ENCODE assay signal across 26 cellular contexts in the genomic region with DNA sequence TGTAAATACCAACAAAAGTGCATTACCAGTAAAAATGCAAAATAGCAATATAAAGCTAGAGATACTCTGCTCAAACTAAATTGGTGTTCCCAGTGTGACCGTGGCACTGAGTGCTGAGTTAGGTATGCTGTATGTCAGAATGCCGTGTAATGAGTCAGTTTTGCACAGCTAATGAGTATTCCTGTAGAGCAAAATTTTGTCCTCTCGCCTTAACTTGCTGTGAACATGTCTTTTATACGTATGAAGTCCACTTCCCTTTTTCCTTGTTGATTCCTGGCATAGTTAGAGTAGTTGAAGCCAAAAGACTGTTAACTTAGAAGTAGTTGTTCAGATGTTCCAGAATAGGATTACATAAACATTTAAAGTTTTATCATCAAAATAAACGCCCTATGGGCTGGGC. TPM values are rescaled to one million over a fixed set of nuclear protein-coding genes. Genes with fewer than 3 reads are reported as not detected.
"Had no signal": no experiment of that assay in that cellular context is flagged by ENCODE, and none has a peak within 500 bp of the region (broad histone marks: within the 10 kb centered on the region; RNA-seq: fewer than 3 reads in every experiment).

No MANE protein-coding gene starts in this region.

- DNase-seq: activated B cell treated with CpG ODN at 0.5 μM for 24 hours; activated CD4-positive, alpha-beta T cell treated with anti-CD3 and anti-CD28 coated beads, Interleukin-2, amount 50 U/mL, for 1 hour; activated CD8-positive, alpha-beta T cell treated with anti-CD3 and anti-CD28 coated beads for 36 hours; activated T-cell treated with anti-CD3 and anti-CD28 coated beads, Interleukin-2, amount 50 U/mL, for 48 hours; brain microvascular endothelial cell; caudate nucleus; cortex of kidney; effector memory CD8-positive, alpha-beta T cell; foreskin melanocyte; glutamatergic neuron; naive thymus-derived CD8-positive, alpha-beta T cell; nucleus accumbens; psoas muscle; sigmoid colon; stimulated activated CD4-positive, alpha-beta T cell treated with anti-CD3 and anti-CD28 coated beads, Interleukin-1b, Interleukin-23, amount 100 ng/mL, for 48 hours; stimulated activated naive B cell treated with anti-CD40 and anti-IgM and Interleukin-4, amounts not matched to agents 10 μg/mL and 1 μg/mL and 100 μg/mL, for 72 hours; stomach; T-helper 17 cell; thyroid gland; upper lobe of right lung had no signal

- H3K27ac Mint-ChIP-seq: activated B cell treated with CpG ODN at 0.5 μM for 24 hours; activated CD8-positive, alpha-beta T cell treated with anti-CD3 and anti-CD28 coated beads for 36 hours; activated naive CD4-positive, alpha-beta T cell treated with anti-CD3 and anti-CD28 coated beads, Interleukin-2, amount 50 U/mL, for 72 hours; activated T-helper 2 cell treated with anti-CD3 and anti-CD28 coated beads, Interferon-gamma antibody, Interleukin-2, Interleukin-4, amounts not matched to agents 10 μg/mL and 5 μg/mL and 100 μg/mL, durations not matched to agents 14 hours and 24 hours and 36 hours; effector memory CD8-positive, alpha-beta T cell; naive thymus-derived CD8-positive, alpha-beta T cell; stimulated activated naive B cell treated with anti-CD40 and anti-IgM and Interleukin-4, amounts not matched to agents 10 μg/mL and 1 μg/mL and 100 μg/mL, for 72 hours; T-helper 17 cell had no signal

- H3K4me1 Mint-ChIP-seq: activated B cell treated with CpG ODN at 0.5 μM for 24 hours; naive thymus-derived CD8-positive, alpha-beta T cell; neural crest cell; T-helper 17 cell had no signal

- H3K36me3 ChIP-seq: brain microvascular endothelial cell, sigmoid colon, stomach, thyroid gland, upper lobe of right lung had no signal

- H3K9ac ChIP-seq: parathyroid adenoma had no signal

- H3K9me3 ChIP-seq: psoas muscle, sigmoid colon, stomach, thyroid gland, upper lobe of right lung had no signal

- H2AFZ ChIP-seq: parathyroid adenoma had no signal

- H3K27me3 ChIP-seq: brain microvascular endothelial cell, sigmoid colon, stomach, thyroid gland, upper lobe of right lung had no signal

- H3K27ac ChIP-seq: brain microvascular endothelial cell, parathyroid adenoma, psoas muscle, thyroid gland, upper lobe of right lung had no signal

- H3K4me3 ChIP-seq: psoas muscle, sigmoid colon, smooth muscle cell, stomach, thyroid gland, upper lobe of right lung had no signal

- H3K36me3 Mint-ChIP-seq: naive thymus-derived CD8-positive, alpha-beta T cell had no signal

- H3K4me1 ChIP-seq: parathyroid adenoma, psoas muscle, thyroid gland, upper lobe of right lung had no signal

- H3K9me3 Mint-ChIP-seq: activated B cell treated with CpG ODN at 0.5 μM for 24 hours; activated naive CD4-positive, alpha-beta T cell treated with anti-CD3 and anti-CD28 coated beads, Interleukin-2, amount 50 U/mL, for 72 hours; activated T-helper 2 cell treated with anti-CD3 and anti-CD28 coated beads, Interferon-gamma antibody, Interleukin-2, Interleukin-4, amounts not matched to agents 10 μg/mL and 5 μg/mL and 100 μg/mL, durations not matched to agents 14 hours and 24 hours and 36 hours; effector memory CD8-positive, alpha-beta T cell; stimulated activated naive B cell treated with anti-CD40 and anti-IgM and Interleukin-4, amounts not matched to agents 10 μg/mL and 1 μg/mL and 100 μg/mL, for 72 hours had no signal

- FAIRE-seq: keratinocyte had no signal

- H3K4me3 Mint-ChIP-seq: activated B cell treated with CpG ODN at 0.5 μM for 24 hours; activated CD8-positive, alpha-beta T cell treated with anti-CD3 and anti-CD28 coated beads for 36 hours; effector memory CD8-positive, alpha-beta T cell; naive thymus-derived CD8-positive, alpha-beta T cell; neural crest cell; stimulated activated naive B cell treated with anti-CD40 and anti-IgM and Interleukin-4, amounts not matched to agents 10 μg/mL and 1 μg/mL and 100 μg/mL, for 72 hours had no signal

- H3K4me2 ChIP-seq: smooth muscle cell had no signal

- ATAC-seq: activated CD8-positive, alpha-beta T cell treated with anti-CD3 and anti-CD28 coated beads for 36 hours; activated naive CD4-positive, alpha-beta T cell treated with anti-CD3 and anti-CD28 coated beads, Interleukin-2, amount 50 U/mL, for 72 hours; effector memory CD8-positive, alpha-beta T cell; naive thymus-derived CD8-positive, alpha-beta T cell; psoas muscle; stimulated activated naive B cell treated with anti-CD40 and anti-IgM and Interleukin-4, amounts not matched to agents 10 μg/mL and 1 μg/mL and 100 μg/mL, for 72 hours; T-helper 17 cell; upper lobe of right lung had no signal

RNA-seq across cellular contexts. Expression of gene DCLK2, which starts 11.5 kb away (rescaled TPM):
- total RNA-seq: activated CD8-positive, alpha-beta T cell treated with anti-CD3 and anti-CD28 coated beads for 36 hours; activated naive CD4-positive, alpha-beta T cell treated with anti-CD3 and anti-CD28 coated beads, Interleukin-2, amount 50 U/mL, for 72 hours; naive thymus-derived CD8-positive, alpha-beta T cell; T-helper 17 cell had no signal
